In the genomic region with DNA sequence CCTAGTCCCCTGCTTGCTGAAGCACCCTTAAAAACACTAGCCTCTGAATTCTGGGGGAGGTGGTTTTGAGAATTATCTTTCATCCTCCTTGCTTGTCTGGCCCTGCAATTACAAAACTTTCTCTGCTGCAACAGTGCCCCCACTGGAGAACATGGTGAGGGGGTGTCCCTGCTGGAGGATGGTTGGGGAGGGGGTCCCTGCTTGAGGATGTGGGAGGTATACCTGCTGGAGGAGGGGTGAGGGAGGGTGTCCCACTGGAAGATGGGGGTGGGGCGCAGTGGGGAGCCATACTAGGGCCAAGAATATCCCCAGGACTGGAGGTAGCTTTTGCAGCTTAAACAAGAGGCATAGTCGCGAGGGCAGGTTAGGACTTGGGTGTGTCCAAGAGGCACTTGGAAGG, we compare ENCODE assay signal across 16 cellular contexts. TPM values are rescaled to one million over a fixed set of nuclear protein-coding genes. Genes with fewer than 3 reads are reported as not detected.
DNase-seq lines count a peak whose midpoint lies in the region; ATAC-seq, FAIRE-seq and TF ChIP-seq lines count a peak whose summit lies in the region.
"Had no signal": no experiment of that assay in that cellular context is flagged by ENCODE, and none has a peak within 500 bp of the region (broad histone marks: within the 10 kb centered on the region; RNA-seq: fewer than 3 reads in every experiment).

No MANE protein-coding gene starts in this region.

- H3K9me1 ChIP-seq in IMR-90 (ENCODE audit: insufficient read depth, low read length) (peaks cover 30% of the 10 kb centered on the region), K562 (ENCODE audit: control insufficient read depth, insufficient read depth, low read length) (no peaks in the 10 kb centered on the region)

- H3K56ac ChIP-seq in IMR-90 (ENCODE audit: extremely low read depth, insufficient read depth, low read length) = no peak overlapping the region

- DNase-seq in GM06990 (ENCODE audit: extremely low read depth, insufficient read length) (no peak), IMR-90 (no peak), K562 (ENCODE audit: extremely low read depth in 1 of 4, low spot score in 3 of 4) (no peak), neuronal stem cell (ENCODE audit: low spot score) (no peak), adrenal gland (no peak), NCI-H2107 treated with DMSO at 0.1 percent for 48 hours (lab: John Stamatoyannopoulos, UW; ENCODE audit: unreplicated experiment) (no peak)
- DNase-seq: activated B cell treated with CpG ODN at 0.5 μM for 24 hours, activated T-cell treated with anti-CD3 and anti-CD28 coated beads for 4 hours, glutamatergic neuron, NCI-H526 treated with DMSO at 0.1 percent for 48 hours had no signal

- H2BK12ac ChIP-seq in neuronal stem cell (ENCODE audit: low read length) = no peak overlapping the region

- H4K5ac ChIP-seq in IMR-90 (ENCODE audit: low read depth, low read length) = peak overlapping the region; percentile 53; the same call in 1 of the 2 replicates

- peak overlapping the region; percentile 74 for H2AK9ac ChIP-seq in IMR-90 (replicated peaks; ENCODE audit: low read depth, low read length, poor library complexity)

- peak overlapping the region; percentile 31 for H2BK120ac ChIP-seq in IMR-90 (ENCODE audit: low read depth, low read length)
- no peak overlapping the region for H2BK120ac ChIP-seq in neuronal stem cell (ENCODE audit: low read depth, low read length)

- H2BK15ac ChIP-seq in IMR-90 (ENCODE audit: low read depth, low read length) (peak overlapping the region; percentile 29; the same call in 1 of the 3 replicates), neuronal stem cell (ENCODE audit: low read length) (no peak overlapping the region)

- H3K27me3 ChIP-seq in GM06990 (replicated peaks; ENCODE audit: control insufficient read depth, insufficient read depth, low read length) (no peaks in the 10 kb centered on the region), IMR-90 (ENCODE audit: control insufficient read depth, insufficient read depth, low read length) (no peaks in the 10 kb centered on the region), K562 (ENCODE audit: control insufficient read depth in 2 of 2, insufficient read depth in 2 of 2, low read length in 2 of 2) (no peaks in the 10 kb centered on the region), neuronal stem cell (ENCODE audit: control insufficient read depth in 3 of 3, insufficient read depth in 3 of 3, low read depth in 1 of 3, low read length in 3 of 3) (peaks cover 0 to 13% (median 4%) of the 10 kb centered on the region in 3 experiments), adrenal gland (no peaks in the 10 kb centered on the region)
- H3K27me3 ChIP-seq: left lung, SJSA1 had no signal

- CTCF ChIA-PET in IMR-90 (lab: Yijun Ruan, JAX) = interaction anchor here (0.6 kb wide), 1 partner anchor 50 kb away, joined by 6 read pairs; no protein-coding TSS in a partner anchor
- CTCF ChIA-PET in K562 (lab: Yijun Ruan, JAX; ENCODE audit: low intra/inter-chr PET ratio) = no interaction called here

- dilution Hi-C loops in IMR-90 (cut with HindIII; ENCODE audit: low sequenced_read_pairs, unreplicated experiment) = no loop called here

- H3K79me2 ChIP-seq in K562 (ENCODE audit: control insufficient read depth, insufficient read depth, low read length) = no peaks in the 10 kb centered on the region

- H3K23ac ChIP-seq in IMR-90 (ENCODE audit: low read depth, low read length) (0 out of 2 replicates have a peak overlapping the region, but pooled peaks have one; percentile 58), neuronal stem cell (ENCODE audit: low read depth, low read length, poor library complexity) (no peak overlapping the region)

- H3K4ac ChIP-seq in IMR-90 (ENCODE audit: low read depth, low read length) (peak overlapping the region; percentile 64), neuronal stem cell (ENCODE audit: low read length) (no peak overlapping the region)

- H2AK5ac ChIP-seq in IMR-90 (ENCODE audit: low read depth, low read length) (peak overlapping the region; percentile 77; the same call in 1 of the 2 replicates), neuronal stem cell (ENCODE audit: low read depth, low read length) (peak overlapping the region; percentile 61)

- in situ Hi-C loops in IMR-90 (cut with MboI; ENCODE audit: low sequenced_read_pairs) (no loop called here), K562 (cut with MboI) (no loop called here)

- peaks cover 29% of the 10 kb centered on the region for H3K4me1 ChIP-seq in IMR-90 (ENCODE audit: control insufficient read depth, insufficient read depth, low read length)
- peaks cover 9 to 29% of the 10 kb centered on the region in 2 experiments; a peak in 4 of 5 replicates for H3K4me1 ChIP-seq in K562 (replicated peaks in 1 of 2; ENCODE audit: control insufficient read depth in 2 of 2, insufficient read depth in 2 of 2, low read length in 2 of 2)
- no peaks in the 10 kb centered on the region for H3K4me1 ChIP-seq in neuronal stem cell (ENCODE audit: control insufficient read depth in 2 of 2, insufficient read depth in 1 of 2, low read depth in 1 of 2, low read length in 2 of 2)
- peaks cover 11 to 13% of the 10 kb centered on the region in 2 donors for H3K4me1 ChIP-seq in adrenal gland (replicated peaks in 1 of 2)

- H3K36me3 ChIP-seq in GM06990 (ENCODE audit: control insufficient read depth, insufficient read depth, low read length) = peaks cover 2% of the 10 kb centered on the region
- H3K36me3 ChIP-seq in IMR-90 (ENCODE audit: control insufficient read depth, insufficient read depth, low read length) = no peaks in the 10 kb centered on the region; the same call in 1 of the 2 replicates
- H3K36me3 ChIP-seq in K562 (ENCODE audit: control insufficient read depth, insufficient read depth, low read length) = no peaks in the 10 kb centered on the region; the same call in 2 of the 3 replicates
- H3K36me3 ChIP-seq in neuronal stem cell (replicated peaks in 1 of 2; ENCODE audit: control insufficient read depth in 2 of 2, insufficient read depth in 2 of 2, low read length in 2 of 2) = no peaks in the 10 kb centered on the region
- H3K36me3 ChIP-seq in adrenal gland (replicated peaks in 1 of 2) = peaks cover 0 to 1% of the 10 kb centered on the region in 2 donors

- intact Hi-C loops in IMR-90 (cut with micrococcal nuclease) (no loop called here), K562 (cut with micrococcal nuclease) (no loop called here), adrenal gland (cut with DNase I) (no loop called here)

- no peak overlapping the region for H3K4me2 ChIP-seq in IMR-90 (ENCODE audit: low read depth, low read length)
- H3K4me2 ChIP-seq in K562 (ENCODE audit: insufficient read depth, low read length) = no peak overlapping the region
- H3K4me2 ChIP-seq in neuronal stem cell (ENCODE audit: insufficient read depth, low read length, poor library complexity, severe bottlenecking) = no peak overlapping the region
- H3K4me2 ChIP-seq: smooth muscle cell had no signal

- peak overlapping the region; percentile 31; the same call in 1 of the 2 replicates for H3K27ac ChIP-seq in IMR-90 (ENCODE audit: insufficient read depth, low read length)
- H3K27ac ChIP-seq in K562 (ENCODE audit: extremely low read depth, low read depth, low read length) = no peak overlapping the region
- no peak overlapping the region for H3K27ac ChIP-seq in neuronal stem cell (replicated peaks; ENCODE audit: low read length)
- peak overlapping the region in 2 of 5 donors; percentile 50 to 57 for H3K27ac ChIP-seq in adrenal gland
- H3K27ac ChIP-seq: left lung, SJSA1 had no signal

- no peak for TF ChIP-seq EP300 in K562 (IDR thresholded peaks at IDR 0.05; ENCODE audit: low read length)

- peak overlapping the region; percentile 65 for H2BK20ac ChIP-seq in IMR-90 (ENCODE audit: low read depth, low read length)

- H4K8ac ChIP-seq in IMR-90 (ENCODE audit: low read depth in 2 of 2, low read length in 2 of 2) (peak overlapping the region in 1 of 2 experiments; percentile 13; a peak in 2 of 4 replicates), neuronal stem cell (ENCODE audit: low read depth, low read length) (no peak overlapping the region)

- TF ChIP-seq CTCF in GM06990 (IDR thresholded peaks at IDR 0.05; ENCODE audit: insufficient read depth, low read length, poor library complexity, severe bottlenecking) (peak; percentile 37), IMR-90 (conservative IDR thresholded peaks at IDR 0.05; ENCODE audit: low read depth, low read length) (no peak), K562 (IDR thresholded peaks at IDR 0.05 in 2 of 3, conservative IDR thresholded peaks at IDR 0.05 in 1 of 3; ENCODE audit: insufficient read depth in 2 of 3, low read depth in 1 of 3, low read length in 3 of 3) (peak; percentile 46 to 52 (median 50)), adrenal gland (IDR thresholded peaks at IDR 0.05) (no peak)

- no peak for TF ChIP-seq POLR2A in IMR-90 (IDR thresholded peaks at IDR 0.05; ENCODE audit: low read depth, low read length)
- TF ChIP-seq POLR2A in K562 (conservative IDR thresholded peaks at IDR 0.05) = no peak
- TF ChIP-seq POLR2A in adrenal gland (IDR thresholded peaks at IDR 0.05) = no peak

- H4K20me1 ChIP-seq in IMR-90 (ENCODE audit: insufficient read depth, low read length) = no peaks in the 10 kb centered on the region; the same call in 1 of the 2 replicates
- H4K20me1 ChIP-seq in K562 (replicated peaks; ENCODE audit: control insufficient read depth, insufficient read depth, low read length) = peaks cover 7% of the 10 kb centered on the region

- TF ChIP-seq RAD21 in IMR-90 (IDR thresholded peaks at IDR 0.05; ENCODE audit: low read length) = no peak
- TF ChIP-seq RAD21 in K562 (CRISPR knock-in tag; conservative IDR thresholded peaks at IDR 0.05 in 1 of 2, IDR thresholded peaks at IDR 0.05 in 1 of 2) = no peak

- H3K9ac ChIP-seq in IMR-90 (ENCODE audit: low read depth, low read length) = no peak overlapping the region
- no peak overlapping the region for H3K9ac ChIP-seq in K562 (ENCODE audit: insufficient read depth in 1 of 2, low read depth in 2 of 2, low read length in 2 of 2)
- no peak overlapping the region for H3K9ac ChIP-seq in neuronal stem cell (ENCODE audit: low read depth, low read length, poor library complexity)

- no peaks in the 10 kb centered on the region for H3K9me3 ChIP-seq in IMR-90 (ENCODE audit: control insufficient read depth, insufficient read depth, low read length)
- no peaks in the 10 kb centered on the region for H3K9me3 ChIP-seq in K562 (replicated peaks; ENCODE audit: control insufficient read depth, insufficient read depth, low read depth, low read length)
- H3K9me3 ChIP-seq in neuronal stem cell (replicated peaks in 1 of 2; ENCODE audit: control insufficient read depth in 2 of 2, insufficient read depth in 1 of 2, low read depth in 1 of 2, low read length in 2 of 2) = no peaks in the 10 kb centered on the region
- no peaks in the 10 kb centered on the region for H3K9me3 ChIP-seq in adrenal gland (replicated peaks in 1 of 3)
- H3K9me3 ChIP-seq: left lung, SJSA1 had no signal

- peak overlapping the region; percentile 23 for H4K91ac ChIP-seq in IMR-90 (ENCODE audit: insufficient read depth, low read depth, low read length)
- no peak overlapping the region for H4K91ac ChIP-seq in neuronal stem cell (ENCODE audit: low read depth, low read length, poor library complexity)

- ATAC-seq in IMR-90 (ENCODE audit: low read depth) = no peak
- ATAC-seq in K562 = no peak
- ATAC-seq in HG03196 (IDR thresholded peaks at IDR 0.05; ENCODE audit: unreplicated experiment) = no peak
- ATAC-seq: left lung had no signal

- peak overlapping the region; percentile 29 for H2BK5ac ChIP-seq in IMR-90 (ENCODE audit: low read depth, low read length, poor library complexity, severe bottlenecking)
- H2BK5ac ChIP-seq in neuronal stem cell (ENCODE audit: low read length) = no peak overlapping the region

- FAIRE-seq in K562 (lab: Jason Lieb, UNC) = no peak
- FAIRE-seq: H54, HTR-8/SVneo had no signal

- H3K79me1 ChIP-seq in IMR-90 (ENCODE audit: low read depth in 1 of 2, low read length in 2 of 2) (peaks cover 7 to 24% of the 10 kb centered on the region in 2 experiments; a peak in 3 of 4 replicates), neuronal stem cell (ENCODE audit: low read depth, low read length) (no peaks in the 10 kb centered on the region)

- WGBS in IMR-90 (ENCODE audit: extremely low coverage in 2 of 2, insufficient read length in 1 of 2), 2 experiments = 88% methylated on average over 1 of the region's 3 CpGs; no CpG with 5 or more reads in 1 of the 2 experiments
- whole genome bisulfite sequencing in K562 (ENCODE audit: insufficient coverage, low coverage, missing lambda C conversion rate) = 43% methylated on average over 2 of the region's 3 CpGs
- no CpG with 5 or more reads among the region's 3 CpGs for WGBS in neuronal stem cell (ENCODE audit: extremely low coverage in 2 of 2, insufficient read length in 2 of 2, insufficient replicate concordance in 1 of 2), 2 donors
- WGBS in adrenal gland, 4 donors = 76 to 92% (median 83%) methylated on average over 3 of the region's 3 CpGs

- POLR2A ChIA-PET in IMR-90 (lab: Charles Lee; ENCODE audit: unreplicated experiment) (no interaction called here), K562 (lab: Yijun Ruan, JAX) (no interaction called here)

- BruUV-seq in IMR-90 (replicated peaks; lab: Mats Ljungman, UMichigan) (no TSS peak), K562 (replicated peaks; lab: Mats Ljungman, UMichigan) (no TSS peak)

- H3K18ac ChIP-seq in IMR-90 (ENCODE audit: low read depth, low read length) (peak overlapping the region; percentile 59), neuronal stem cell (ENCODE audit: low read length) (no peak overlapping the region)

- H2AFZ ChIP-seq in IMR-90 (replicated peaks; ENCODE audit: low read length, poor library complexity) = no peak overlapping the region
- no peak overlapping the region; the same call in 1 of the 2 replicates for H2AFZ ChIP-seq in K562 (ENCODE audit: low read depth, low read length)
- no peak overlapping the region for H2AFZ ChIP-seq in neuronal stem cell (ENCODE audit: low read length)

- H3K4me3 ChIP-seq in GM06990 (replicated peaks; ENCODE audit: low read depth, low read length) = no peak overlapping the region
- no peak overlapping the region for H3K4me3 ChIP-seq in IMR-90 (ENCODE audit: insufficient read depth, low read depth, low read length)
- no peak overlapping the region for H3K4me3 ChIP-seq in K562
- H3K4me3 ChIP-seq in neuronal stem cell (ENCODE audit: low read length in 2 of 2) = no peak overlapping the region
- no peak overlapping the region for H3K4me3 ChIP-seq in adrenal gland
- H3K4me3 ChIP-seq: left lung, SJSA1, smooth muscle cell had no signal

- H3K14ac ChIP-seq in IMR-90 (replicated peaks; ENCODE audit: low read depth, low read length) (peak overlapping the region; percentile 60; the same call in 1 of the 2 replicates), neuronal stem cell (ENCODE audit: low read length) (peak overlapping the region; percentile 6)

RNA-seq across cellular contexts. Expression of gene POLM, which starts 3.2 kb away (rescaled TPM):
- total RNA-seq in IMR-90 (2012; rRNA removed) (3.0 and 3.1 TPM in 2 replicates), K562 (2014; rRNA removed) (4.1 and 6.5 TPM in 2 replicates), K562 (2014; rRNA removed; fragmentation: Illumina TruSeq; extraction: Trizol) (1.3 and 1.9 TPM in 2 replicates), K562 (2015; rRNA removed; fragmentation: Illumina TruSeq; extraction: Trizol) (4.2 and 4.8 TPM in 2 replicates), K562 (2021) (8.6 and 9.9 TPM in 2 replicates), adrenal gland (10 to 100 TPM; 11.3 to 51.8 (median 28.2) TPM)
- polyA plus RNA-seq in IMR-90 (2012; rRNA removed) (9.1 and 9.4 TPM in 2 replicates), K562 (2011; rRNA removed) (4.1 and 5.7 TPM in 2 replicates), K562 (2014; fragmentation: Illumina TruSeq; extraction: Trizol) (3.6 and 4.1 TPM in 2 replicates), K562 (2014; fragmentation: Nextera tagmentation; extraction: Ambion mirVana) (under 1 TPM; 0.51 to 0.70 TPM), K562 (2014; rRNA removed) (5.2 and 5.9 TPM in 2 replicates), adrenal gland (10 to 100 TPM in 2 of 3 donors, 1 to 10 TPM in 1; 5.4 to 38.5 (median 21.9) TPM)
- polyA plus RNA-seq in IMR-90 (2012; cell fraction: cytosol; rRNA removed) = 4.4 and 4.7 TPM in 2 replicates
- 42.2 and 74.4 TPM in 2 replicates for polyA plus RNA-seq in IMR-90 (2012; cell fraction: nucleus; rRNA removed; ENCODE audit: low replicate concordance)
- 15.0 and 46.8 TPM in 2 replicates for total RNA-seq in K562 (2011; cell fraction: chromatin; rRNA removed; ENCODE audit: low replicate concordance)
- 28.4 and 32.0 TPM in 2 replicates for total RNA-seq in K562 (2011; cell fraction: nucleolus; rRNA removed)
- 22.1 and 23.5 TPM in 2 replicates for total RNA-seq in K562 (2011; cell fraction: nucleoplasm; rRNA removed)
- polyA plus RNA-seq in K562 (2011; cell fraction: cytosol; rRNA removed) = 4.9 and 8.0 TPM in 2 replicates
- 22.0 and 33.1 TPM in 2 replicates for polyA plus RNA-seq in K562 (2011; cell fraction: nucleus; rRNA removed)
- 4.7 and 10.9 TPM in 2 replicates for polyA plus RNA-seq in K562 (2012)
- 4.8 and 6.4 TPM in 2 replicates for polyA minus RNA-seq in K562 (2011; rRNA and poly(A)+ RNA removed)
- 5.9 and 23.5 TPM in 2 replicates for polyA minus RNA-seq in K562 (2011; cell fraction: cytosol; rRNA and poly(A)+ RNA removed)
- polyA minus RNA-seq in K562 (2011; cell fraction: nucleus; rRNA and poly(A)+ RNA removed) = 16.4 and 23.2 TPM in 2 replicates
- 9.9 TPM for polyA plus RNA-seq in neuronal stem cell (2013, experiment 1 of 2)
- 8.9 TPM for polyA plus RNA-seq in neuronal stem cell (2013, experiment 2 of 2)

RNA-seq across cellular contexts. Expression of gene AEBP1, which starts 18.6 kb away (rescaled TPM):
- total RNA-seq in IMR-90 (2012; rRNA removed) (1.1 and 1.4 TPM in 2 replicates), K562 (2014; rRNA removed) (0.53 TPM in 1 of 2 replicates, not detected in the other), K562 (2014; rRNA removed; fragmentation: Illumina TruSeq; extraction: Trizol) (0.15 TPM in 1 of 2 replicates, not detected in the other), K562 (2015; rRNA removed; fragmentation: Illumina TruSeq; extraction: Trizol) (0.36 TPM in 1 of 2 replicates, not detected in the other), K562 (2021) (0.78 and 0.87 TPM in 2 replicates), adrenal gland (100 to 1,000 TPM in 6 of 8 donors, 10 to 100 TPM in 2; 64.8 to 292 (median 127) TPM)
- polyA plus RNA-seq in IMR-90 (2012; rRNA removed) (5.5 and 5.7 TPM in 2 replicates), K562 (2011; rRNA removed) (0.43 and 1.1 TPM in 2 replicates), K562 (2014; fragmentation: Illumina TruSeq; extraction: Trizol) (0.30 and 0.69 TPM in 2 replicates), K562 (2014; fragmentation: Nextera tagmentation; extraction: Ambion mirVana) (under 1 TPM in 1 of 2 experiments, not detected in 1; 0.04 TPM), K562 (2014; rRNA removed) (0.03 TPM in 1 of 2 replicates, not detected in the other), adrenal gland (100 to 1,000 TPM in 2 of 3 donors, 10 to 100 TPM in 1; 41.2 to 198 (median 155) TPM)
- 5.5 and 7.4 TPM in 2 replicates for polyA plus RNA-seq in IMR-90 (2012; cell fraction: cytosol; rRNA removed)
- 21.5 and 34.8 TPM in 2 replicates for polyA plus RNA-seq in IMR-90 (2012; cell fraction: nucleus; rRNA removed; ENCODE audit: low replicate concordance)
- total RNA-seq in K562 (2011; cell fraction: chromatin; rRNA removed; ENCODE audit: low replicate concordance) = 1.3 and 8.8 TPM in 2 replicates
- 4.2 and 6.2 TPM in 2 replicates for total RNA-seq in K562 (2011; cell fraction: nucleolus; rRNA removed)
- total RNA-seq in K562 (2011; cell fraction: nucleoplasm; rRNA removed) = 3.3 and 4.3 TPM in 2 replicates
- polyA plus RNA-seq in K562 (2011; cell fraction: cytosol; rRNA removed) = 0.48 and 0.60 TPM in 2 replicates
- polyA plus RNA-seq in K562 (2011; cell fraction: nucleus; rRNA removed) = 5.3 and 8.2 TPM in 2 replicates
- 0.57 and 1.3 TPM in 2 replicates for polyA plus RNA-seq in K562 (2012)
- 0.39 and 0.46 TPM in 2 replicates for polyA minus RNA-seq in K562 (2011; rRNA and poly(A)+ RNA removed)
- polyA minus RNA-seq in K562 (2011; cell fraction: cytosol; rRNA and poly(A)+ RNA removed) = 1.0 and 1.8 TPM in 2 replicates
- polyA minus RNA-seq in K562 (2011; cell fraction: nucleus; rRNA and poly(A)+ RNA removed) = 0.67 and 1.1 TPM in 2 replicates
- polyA plus RNA-seq in neuronal stem cell (2013, experiment 1 of 2) = 24.7 TPM
- polyA plus RNA-seq in neuronal stem cell (2013, experiment 2 of 2) = 25.4 TPM
- total RNA-seq: SJSA1 had no signal

RNA-seq across cellular contexts. Expression of gene PGAM2, which starts 20.2 kb away (rescaled TPM):
- total RNA-seq in IMR-90 (2012; rRNA removed) (not detected in 2 replicates), K562 (2014; rRNA removed) (not detected in 2 replicates), K562 (2014; rRNA removed; fragmentation: Illumina TruSeq; extraction: Trizol) (not detected in 2 replicates), K562 (2015; rRNA removed; fragmentation: Illumina TruSeq; extraction: Trizol) (not detected in 2 replicates), K562 (2021) (not detected in 2 replicates), adrenal gland (10 to 100 TPM in 1 of 8 donors, 1 to 10 TPM in 6, under 1 TPM in 1; 0.76 to 30.1 (median 4.3) TPM)
- polyA plus RNA-seq in IMR-90 (2012; rRNA removed) (0.27 TPM in 1 of 2 replicates, not detected in the other), K562 (2011; rRNA removed) (not detected in 2 replicates), K562 (2014; fragmentation: Illumina TruSeq; extraction: Trizol) (not detected in 2 replicates), K562 (2014; fragmentation: Nextera tagmentation; extraction: Ambion mirVana) (not detected), K562 (2014; rRNA removed) (not detected in 2 replicates), adrenal gland (10 to 100 TPM in 2 of 3 donors, 1 to 10 TPM in 1; 2.3 to 20.4 (median 15.8) TPM)
- polyA plus RNA-seq in IMR-90 (2012; cell fraction: cytosol; rRNA removed) = 0.13 and 0.15 TPM in 2 replicates
- 0.17 TPM in 1 of 2 replicates, not detected in the other for polyA plus RNA-seq in IMR-90 (2012; cell fraction: nucleus; rRNA removed; ENCODE audit: low replicate concordance)
- not detected in 2 replicates for total RNA-seq in K562 (2011; cell fraction: chromatin; rRNA removed; ENCODE audit: low replicate concordance)
- total RNA-seq in K562 (2011; cell fraction: nucleolus; rRNA removed) = 0.50 and 0.53 TPM in 2 replicates
- not detected in 2 replicates for total RNA-seq in K562 (2011; cell fraction: nucleoplasm; rRNA removed)
- polyA plus RNA-seq in K562 (2011; cell fraction: cytosol; rRNA removed) = 0.12 TPM in 1 of 2 replicates, not detected in the other
- polyA plus RNA-seq in K562 (2011; cell fraction: nucleus; rRNA removed) = 0.14 TPM in 1 of 2 replicates, not detected in the other
- polyA plus RNA-seq in K562 (2012) = not detected in 2 replicates
- polyA minus RNA-seq in K562 (2011; rRNA and poly(A)+ RNA removed) = not detected in 2 replicates
- not detected in 2 replicates for polyA minus RNA-seq in K562 (2011; cell fraction: cytosol; rRNA and poly(A)+ RNA removed)
- polyA minus RNA-seq in K562 (2011; cell fraction: nucleus; rRNA and poly(A)+ RNA removed) = not detected in 2 replicates
- 17.7 TPM for polyA plus RNA-seq in neuronal stem cell (2013, experiment 1 of 2)
- 17.9 TPM for polyA plus RNA-seq in neuronal stem cell (2013, experiment 2 of 2)
- total RNA-seq: smooth muscle cell had no signal
- polyA plus RNA-seq: smooth muscle cell had no signal

RNA-seq across cellular contexts. Expression of gene POLD2, which starts 37.8 kb away (rescaled TPM):
- total RNA-seq in IMR-90 (2012; rRNA removed) (136 and 163 TPM in 2 replicates), K562 (2014; rRNA removed) (225 and 257 TPM in 2 replicates), K562 (2014; rRNA removed; fragmentation: Illumina TruSeq; extraction: Trizol) (84.6 and 112 TPM in 2 replicates), K562 (2015; rRNA removed; fragmentation: Illumina TruSeq; extraction: Trizol) (148 and 153 TPM in 2 replicates), K562 (2021) (259 and 267 TPM in 2 replicates), adrenal gland (100 to 1,000 TPM in 2 of 8 donors, 10 to 100 TPM in 6; 47.5 to 127 (median 71.7) TPM)
- polyA plus RNA-seq in IMR-90 (2012; rRNA removed) (142 and 165 TPM in 2 replicates), K562 (2011; rRNA removed) (255 and 293 TPM in 2 replicates), K562 (2014; fragmentation: Illumina TruSeq; extraction: Trizol) (230 and 249 TPM in 2 replicates), K562 (2014; fragmentation: Nextera tagmentation; extraction: Ambion mirVana) (10 to 100 TPM; 29.7 to 82.9 TPM), K562 (2014; rRNA removed) (225 and 255 TPM in 2 replicates), adrenal gland (100 to 1,000 TPM in 1 of 3 donors, 10 to 100 TPM in 2; 89.4 to 101 (median 93.0) TPM)
- polyA plus RNA-seq in IMR-90 (2012; cell fraction: cytosol; rRNA removed) = 137 and 138 TPM in 2 replicates
- polyA plus RNA-seq in IMR-90 (2012; cell fraction: nucleus; rRNA removed; ENCODE audit: low replicate concordance) = 99.1 and 163 TPM in 2 replicates
- 221 and 485 TPM in 2 replicates for total RNA-seq in K562 (2011; cell fraction: chromatin; rRNA removed; ENCODE audit: low replicate concordance)
- total RNA-seq in K562 (2011; cell fraction: nucleolus; rRNA removed) = 288 and 305 TPM in 2 replicates
- 283 and 288 TPM in 2 replicates for total RNA-seq in K562 (2011; cell fraction: nucleoplasm; rRNA removed)
- polyA plus RNA-seq in K562 (2011; cell fraction: cytosol; rRNA removed) = 344 and 561 TPM in 2 replicates
- polyA plus RNA-seq in K562 (2011; cell fraction: nucleus; rRNA removed) = 643 and 644 TPM in 2 replicates
- 248 and 301 TPM in 2 replicates for polyA plus RNA-seq in K562 (2012)
- polyA minus RNA-seq in K562 (2011; rRNA and poly(A)+ RNA removed) = 64.0 and 99.2 TPM in 2 replicates
- polyA minus RNA-seq in K562 (2011; cell fraction: cytosol; rRNA and poly(A)+ RNA removed) = 89.3 and 91.7 TPM in 2 replicates
- 95.6 and 131 TPM in 2 replicates for polyA minus RNA-seq in K562 (2011; cell fraction: nucleus; rRNA and poly(A)+ RNA removed)
- 157 TPM for polyA plus RNA-seq in neuronal stem cell (2013, experiment 1 of 2)
- 156 TPM for polyA plus RNA-seq in neuronal stem cell (2013, experiment 2 of 2)

RNA-seq across cellular contexts. Expression of gene DBNL, which starts 41.0 kb away (rescaled TPM):
- total RNA-seq in IMR-90 (2012; rRNA removed) (166 and 179 TPM in 2 replicates), K562 (2014; rRNA removed) (61.5 and 65.1 TPM in 2 replicates), K562 (2014; rRNA removed; fragmentation: Illumina TruSeq; extraction: Trizol) (17.5 and 21.2 TPM in 2 replicates), K562 (2015; rRNA removed; fragmentation: Illumina TruSeq; extraction: Trizol) (36.9 and 38.9 TPM in 2 replicates), K562 (2021) (51.5 and 57.7 TPM in 2 replicates), adrenal gland (100 to 1,000 TPM in 2 of 8 donors, 10 to 100 TPM in 6; 71.7 to 145 (median 90.2) TPM)
- polyA plus RNA-seq in IMR-90 (2012; rRNA removed) (137 and 157 TPM in 2 replicates), K562 (2011; rRNA removed) (32.4 and 35.0 TPM in 2 replicates), K562 (2014; fragmentation: Illumina TruSeq; extraction: Trizol) (52.1 and 58.2 TPM in 2 replicates), K562 (2014; fragmentation: Nextera tagmentation; extraction: Ambion mirVana) (1 to 10 TPM; 1.9 to 3.7 TPM), K562 (2014; rRNA removed) (47.6 and 53.0 TPM in 2 replicates), adrenal gland (10 to 100 TPM; 46.2 to 74.0 (median 66.1) TPM)
- 104 and 186 TPM in 2 replicates for polyA plus RNA-seq in IMR-90 (2012; cell fraction: cytosol; rRNA removed)
- 113 and 184 TPM in 2 replicates for polyA plus RNA-seq in IMR-90 (2012; cell fraction: nucleus; rRNA removed; ENCODE audit: low replicate concordance)
- total RNA-seq in K562 (2011; cell fraction: chromatin; rRNA removed; ENCODE audit: low replicate concordance) = 42.0 and 115 TPM in 2 replicates
- total RNA-seq in K562 (2011; cell fraction: nucleolus; rRNA removed) = 55.1 and 55.4 TPM in 2 replicates
- total RNA-seq in K562 (2011; cell fraction: nucleoplasm; rRNA removed) = 42.4 and 48.7 TPM in 2 replicates
- polyA plus RNA-seq in K562 (2011; cell fraction: cytosol; rRNA removed) = 41.3 and 70.1 TPM in 2 replicates
- polyA plus RNA-seq in K562 (2011; cell fraction: nucleus; rRNA removed) = 44.0 and 49.7 TPM in 2 replicates
- polyA plus RNA-seq in K562 (2012) = 47.8 and 50.1 TPM in 2 replicates
- polyA minus RNA-seq in K562 (2011; rRNA and poly(A)+ RNA removed) = 19.1 and 33.6 TPM in 2 replicates
- polyA minus RNA-seq in K562 (2011; cell fraction: cytosol; rRNA and poly(A)+ RNA removed) = 20.9 and 23.1 TPM in 2 replicates
- polyA minus RNA-seq in K562 (2011; cell fraction: nucleus; rRNA and poly(A)+ RNA removed) = 20.3 and 26.3 TPM in 2 replicates
- polyA plus RNA-seq in neuronal stem cell (2013, experiment 1 of 2) = 14.7 TPM
- polyA plus RNA-seq in neuronal stem cell (2013, experiment 2 of 2) = 14.7 TPM

Comparison
In these comparisons a context has a peak if more than half of its experiments do, and no peak if none do; other contexts are left out.
1. CTCF ChIP-seq: peak in GM06990 (single experiment) and K562 (3 of 3); none in IMR-90 (single experiment) and adrenal gland (0 of 6).
2. RNA of gene AEBP1, which starts 18.6 kb away (total RNA-seq): 64.8 to 292 TPM in adrenal gland; 1.1 to 1.4 TPM in IMR-90 and 0.15 to 8.8 TPM in K562; every median in the first group is over 4 times any median in the second.